In the genomic region with DNA sequence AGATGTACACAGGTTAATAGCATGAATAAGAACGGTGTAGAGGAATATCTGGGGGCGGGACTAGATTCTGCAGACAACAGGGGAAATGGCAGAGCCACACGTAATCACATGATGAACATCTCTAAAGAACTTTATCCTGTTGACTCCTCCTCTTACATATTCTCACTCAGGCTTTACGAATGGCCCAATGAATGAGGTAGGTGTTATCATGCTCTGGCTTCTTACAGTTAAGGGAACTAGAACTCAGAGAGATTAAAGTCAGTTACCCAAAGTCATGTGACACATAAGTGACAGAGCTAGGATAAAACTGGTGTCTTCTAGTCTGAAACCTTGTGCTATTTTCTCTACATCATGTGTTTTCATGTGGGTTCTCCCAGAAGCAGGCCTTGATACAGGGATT, we compare ENCODE assay signal across 21 cellular contexts. TPM values are rescaled to one million over a fixed set of nuclear protein-coding genes. Genes with fewer than 3 reads are reported as not detected.
A peak's percentile ranks its signal among the peaks of the same experiment; 100 is the strongest.
DNase-seq lines count a peak whose midpoint lies in the region; ATAC-seq lines count a peak whose summit lies in the region.
"Had no signal": no experiment of that assay in that cellular context is flagged by ENCODE, and none has a peak within 500 bp of the region (broad histone marks: within the 10 kb centered on the region; RNA-seq: fewer than 3 reads in every experiment).

No MANE protein-coding gene starts in this region.

- peak in 1 of 3 donors; percentile 27 for DNase-seq in CD4-positive, CD25-positive, alpha-beta regulatory T cell
- peak; percentile 57 for DNase-seq in NAMALWA (ENCODE audit: low spot score)
- no peak for DNase-seq in effector memory CD8-positive, alpha-beta T cell
- DNase-seq in neuronal stem cell (ENCODE audit: low spot score), result no peak
- DNase-seq in stimulated activated naive CD8-positive, alpha-beta T cell treated with anti-CD3 and anti-CD28 coated beads, Interleukin-15, amount 100 ng/mL, for 72 hours, result no peak
- no peak for DNase-seq in D341Med (ENCODE audit: low spot score)
- DNase-seq in COLO668 (lab: John Stamatoyannopoulos, UW; ENCODE audit: unreplicated experiment), result no peak
- DNase-seq: activated effector memory CD4-positive, alpha-beta T cell treated with anti-CD3 and anti-CD28 coated beads, Interleukin-2, amount 50 U/mL, for 16 hours; brain microvascular endothelial cell; CD8-positive, alpha-beta memory T cell; DMS79; MG63; NCI-H146; NCI-H510A treated with DMSO at 0.1 percent for 48 hours; NK-92 treated with Interleukin-12 subunit alpha and Interleukin-12 subunit beta, amount 100 ng/mL, for 24 hours; ovary; Peyer's patch; right cardiac atrium had no signal

- H2BK5ac ChIP-seq in neuronal stem cell (ENCODE audit: low read length), result no peak overlapping the region

- H2BK15ac ChIP-seq in neuronal stem cell (ENCODE audit: low read length), result no peak overlapping the region

- H3K18ac ChIP-seq in neuronal stem cell (ENCODE audit: low read length), result no peak overlapping the region

- H4K91ac ChIP-seq in neuronal stem cell (ENCODE audit: low read depth, low read length, poor library complexity), result no peak overlapping the region

- H2AK5ac ChIP-seq in neuronal stem cell (ENCODE audit: low read depth, low read length), result no peak overlapping the region

- no peak overlapping the region for H3K4me3 Mint-ChIP-seq in CD4-positive, CD25-positive, alpha-beta regulatory T cell
- H3K4me3 Mint-ChIP-seq in effector memory CD8-positive, alpha-beta T cell, result no peak overlapping the region
- H3K4me3 Mint-ChIP-seq in stimulated activated naive CD8-positive, alpha-beta T cell treated with anti-CD3 and anti-CD28 coated beads, Interleukin-15, amount 100 ng/mL, for 72 hours, result no peak overlapping the region
- H3K4me3 Mint-ChIP-seq: CD8-positive, alpha-beta memory T cell had no signal

- H3K27ac ChIP-seq in CD4-positive, CD25-positive, alpha-beta regulatory T cell (ENCODE audit: insufficient read depth, low read length, poor library complexity, severe bottlenecking), result no peak overlapping the region
- no peak overlapping the region for H3K27ac ChIP-seq in neuronal stem cell (replicated peaks; ENCODE audit: low read length)
- H3K27ac ChIP-seq: brain microvascular endothelial cell, ovary, Peyer's patch, SJCRH30, VCaP had no signal

- no peak overlapping the region for H3K27ac Mint-ChIP-seq in CD4-positive, CD25-positive, alpha-beta regulatory T cell
- H3K27ac Mint-ChIP-seq in effector memory CD8-positive, alpha-beta T cell, result no peak overlapping the region
- no peak overlapping the region for H3K27ac Mint-ChIP-seq in stimulated activated naive CD8-positive, alpha-beta T cell treated with anti-CD3 and anti-CD28 coated beads, Interleukin-15, amount 100 ng/mL, for 72 hours
- H3K27ac Mint-ChIP-seq: CD8-positive, alpha-beta memory T cell had no signal

- no peak overlapping the region for H3K23ac ChIP-seq in neuronal stem cell (ENCODE audit: low read depth, low read length, poor library complexity)

- no peak overlapping the region for H2BK12ac ChIP-seq in neuronal stem cell (ENCODE audit: low read length)

- no peak overlapping the region for H3K4me3 ChIP-seq in CD4-positive, CD25-positive, alpha-beta regulatory T cell (ENCODE audit: low read depth, low read length)
- no peak overlapping the region for H3K4me3 ChIP-seq in neuronal stem cell (ENCODE audit: low read length in 2 of 2)
- H3K4me3 ChIP-seq: MG63, ovary, Peyer's patch, SJCRH30 had no signal

- no CpG with 5 or more reads among the region's 4 CpGs for WGBS in neuronal stem cell (ENCODE audit: extremely low coverage in 2 of 2, insufficient read length in 2 of 2, insufficient replicate concordance in 1 of 2), 2 donors

- H4K8ac ChIP-seq in neuronal stem cell (ENCODE audit: low read depth, low read length), result no peak overlapping the region

- H3K79me1 ChIP-seq in neuronal stem cell (ENCODE audit: low read depth, low read length), result no peaks in the 10 kb centered on the region

- H3K4me1 Mint-ChIP-seq in CD4-positive, CD25-positive, alpha-beta regulatory T cell, result peaks cover 0 to 7% (median 0%) of the 10 kb centered on the region in 4 donors
- H3K4me1 Mint-ChIP-seq in effector memory CD8-positive, alpha-beta T cell (ENCODE audit: low read depth in 2 of 2), result peaks cover 0 to 2% of the 10 kb centered on the region in 2 donors
- H3K4me1 Mint-ChIP-seq in stimulated activated naive CD8-positive, alpha-beta T cell treated with anti-CD3 and anti-CD28 coated beads, Interleukin-15, amount 100 ng/mL, for 72 hours, result no peaks in the 10 kb centered on the region
- H3K4me1 Mint-ChIP-seq: CD8-positive, alpha-beta memory T cell had no signal

- H2BK120ac ChIP-seq in neuronal stem cell (ENCODE audit: low read depth, low read length), result no peak overlapping the region

- H3K9me3 Mint-ChIP-seq in CD4-positive, CD25-positive, alpha-beta regulatory T cell, result no peaks in the 10 kb centered on the region
- no peaks in the 10 kb centered on the region for H3K9me3 Mint-ChIP-seq in effector memory CD8-positive, alpha-beta T cell
- H3K9me3 Mint-ChIP-seq in stimulated activated naive CD8-positive, alpha-beta T cell treated with anti-CD3 and anti-CD28 coated beads, Interleukin-15, amount 100 ng/mL, for 72 hours, result no peaks in the 10 kb centered on the region
- H3K9me3 Mint-ChIP-seq: CD8-positive, alpha-beta memory T cell had no signal

- H3K9me3 ChIP-seq in CD4-positive, CD25-positive, alpha-beta regulatory T cell (ENCODE audit: control insufficient read depth in 2 of 2, low read length in 2 of 2), result no peaks in the 10 kb centered on the region
- no peaks in the 10 kb centered on the region for H3K9me3 ChIP-seq in neuronal stem cell (replicated peaks in 1 of 2; ENCODE audit: control insufficient read depth in 2 of 2, insufficient read depth in 1 of 2, low read depth in 1 of 2, low read length in 2 of 2)
- H3K9me3 ChIP-seq: MG63, ovary, Peyer's patch, SJCRH30 had no signal

- H3K36me3 ChIP-seq in CD4-positive, CD25-positive, alpha-beta regulatory T cell (ENCODE audit: control insufficient read depth, insufficient read depth, low read length), result no peaks in the 10 kb centered on the region
- H3K36me3 ChIP-seq in neuronal stem cell (replicated peaks in 1 of 2; ENCODE audit: control insufficient read depth in 2 of 2, insufficient read depth in 2 of 2, low read length in 2 of 2), result no peaks in the 10 kb centered on the region
- H3K36me3 ChIP-seq: brain microvascular endothelial cell, MG63, ovary, Peyer's patch, SJCRH30 had no signal

- no peaks in the 10 kb centered on the region for H3K36me3 Mint-ChIP-seq in CD4-positive, CD25-positive, alpha-beta regulatory T cell
- H3K36me3 Mint-ChIP-seq in effector memory CD8-positive, alpha-beta T cell (ENCODE audit: insufficient read depth), result no peaks in the 10 kb centered on the region
- H3K36me3 Mint-ChIP-seq: CD8-positive, alpha-beta memory T cell had no signal

- peak overlapping the region; percentile 55 for H2AFZ ChIP-seq in neuronal stem cell (ENCODE audit: low read length)

- H3K4ac ChIP-seq in neuronal stem cell (ENCODE audit: low read length), result no peak overlapping the region

- H3K9ac ChIP-seq in neuronal stem cell (ENCODE audit: low read depth, low read length, poor library complexity), result no peak overlapping the region

- peak; percentile 52 to 63 for ATAC-seq in CD4-positive, CD25-positive, alpha-beta regulatory T cell (ENCODE audit: low read depth in 2 of 2)
- ATAC-seq in effector memory CD8-positive, alpha-beta T cell (replicated peaks), result peak; percentile 56
- no peak for ATAC-seq in stimulated activated naive CD8-positive, alpha-beta T cell treated with anti-CD3 and anti-CD28 coated beads, Interleukin-15, amount 100 ng/mL, for 72 hours
- no peak for ATAC-seq in HG03139 (IDR thresholded peaks at IDR 0.05; ENCODE audit: unreplicated experiment)

- H3K14ac ChIP-seq in neuronal stem cell (ENCODE audit: low read length), result no peak overlapping the region

- no peak overlapping the region for H3K4me2 ChIP-seq in neuronal stem cell (ENCODE audit: insufficient read depth, low read length, poor library complexity, severe bottlenecking)

- H3K27me3 Mint-ChIP-seq in CD4-positive, CD25-positive, alpha-beta regulatory T cell, result peaks cover 10% of the 10 kb centered on the region
- H3K27me3 Mint-ChIP-seq in effector memory CD8-positive, alpha-beta T cell, result peaks cover 7 to 9% of the 10 kb centered on the region in 2 donors
- peaks cover 10% of the 10 kb centered on the region for H3K27me3 Mint-ChIP-seq in stimulated activated naive CD8-positive, alpha-beta T cell treated with anti-CD3 and anti-CD28 coated beads, Interleukin-15, amount 100 ng/mL, for 72 hours

- peaks cover 10% of the 10 kb centered on the region for H3K27me3 ChIP-seq in CD4-positive, CD25-positive, alpha-beta regulatory T cell (ENCODE audit: control insufficient read depth, insufficient read depth, low read length)
- no peaks in the 10 kb centered on the region for H3K27me3 ChIP-seq in neuronal stem cell (ENCODE audit: control insufficient read depth in 3 of 3, insufficient read depth in 3 of 3, low read depth in 1 of 3, low read length in 3 of 3)
- H3K27me3 ChIP-seq: brain microvascular endothelial cell, MG63, ovary, Peyer's patch had no signal

- H3K4me1 ChIP-seq in CD4-positive, CD25-positive, alpha-beta regulatory T cell (ENCODE audit: control insufficient read depth, insufficient read depth, low read length, poor library complexity, severe bottlenecking), result no peaks in the 10 kb centered on the region
- peaks cover 12 to 15% of the 10 kb centered on the region in 2 donors for H3K4me1 ChIP-seq in neuronal stem cell (ENCODE audit: control insufficient read depth in 2 of 2, insufficient read depth in 1 of 2, low read depth in 1 of 2, low read length in 2 of 2)
- H3K4me1 ChIP-seq: Peyer's patch had no signal

RNA-seq across cellular contexts. Expression of a gene that starts 49.0 kb away (rescaled TPM):
- total RNA-seq in CD4-positive, CD25-positive, alpha-beta regulatory T cell, result 104 TPM
- polyA plus RNA-seq in CD4-positive, CD25-positive, alpha-beta regulatory T cell, result 10 to 100 TPM; 16.3 to 21.3 (median 19.4) TPM
- polyA plus RNA-seq in neuronal stem cell (2013, experiment 1 of 2), result 2.2 TPM
- 2.7 TPM for polyA plus RNA-seq in neuronal stem cell (2013, experiment 2 of 2)

Comparison
In these comparisons a context has a peak if more than half of its experiments do, and no peak if none do; other contexts are left out.
1. ATAC-seq: peak in CD4-positive, CD25-positive, alpha-beta regulatory T cell (2 of 2) and effector memory CD8-positive, alpha-beta T cell (single experiment); none in stimulated activated naive CD8-positive, alpha-beta T cell treated with anti-CD3 and anti-CD28 coated beads, Interleukin-15, amount 100 ng/mL, for 72 hours (single experiment) and HG03139 (single experiment).